ENCODE assay signal across 19 cellular contexts in the genomic region with DNA sequence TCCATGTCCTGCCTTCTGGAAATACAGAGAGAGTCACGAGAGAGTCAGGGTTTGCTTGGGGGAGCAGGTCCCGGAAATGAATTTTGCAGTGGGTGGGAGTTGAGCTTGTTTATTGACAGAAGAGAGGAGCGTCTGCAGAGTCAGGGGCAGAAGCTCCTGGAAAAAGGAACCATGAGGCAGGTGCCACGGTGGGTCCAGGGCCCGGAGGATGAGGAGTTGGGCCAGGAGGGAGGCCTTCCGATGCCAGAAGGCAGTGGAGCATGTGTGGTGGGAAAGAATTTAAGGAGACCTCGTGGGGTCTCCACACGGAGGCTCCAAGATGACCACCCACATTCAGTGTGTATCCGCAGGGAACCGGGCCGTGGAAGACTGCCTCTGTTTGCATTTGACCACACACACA.
A peak's percentile ranks its signal among the peaks of the same experiment; 100 is the strongest.
DNase-seq lines count a peak whose midpoint lies in the region; ATAC-seq and TF ChIP-seq lines count a peak whose summit lies in the region.
"Had no signal": no experiment of that assay in that cellular context is flagged by ENCODE, and none has a peak within 500 bp of the region (broad histone marks: within the 10 kb centered on the region; RNA-seq: fewer than 3 reads in every experiment).

No MANE protein-coding gene starts in this region.

- peak overlapping the region; percentile 9 for H3K4me3 Mint-ChIP-seq in nephron progenitor cell
- H3K4me3 Mint-ChIP-seq: CD4-positive, alpha-beta T cell had no signal

- no peaks in the 10 kb centered on the region for H3K36me3 ChIP-seq in spleen
- H3K36me3 ChIP-seq: BLaER1 had no signal

- no peak overlapping the region for H3K27ac Mint-ChIP-seq in nephron progenitor cell
- H3K27ac Mint-ChIP-seq: CD4-positive, alpha-beta T cell had no signal

- H3K9me3 Mint-ChIP-seq in nephron progenitor cell: peaks cover 11% of the 10 kb centered on the region
- H3K9me3 Mint-ChIP-seq: CD4-positive, alpha-beta T cell had no signal

- H3K27ac ChIP-seq in spleen: no peak overlapping the region
- H3K27ac ChIP-seq: BLaER1, GM23248 had no signal

- DNase-seq in activated CD8-positive, alpha-beta memory T cell treated with anti-CD3 and anti-CD28 coated beads, Interleukin-2, amount 50 U/mL, for 48 hours: peak; percentile 17
- no peak for DNase-seq in activated CD8-positive, alpha-beta memory T cell treated with anti-CD3 and anti-CD28 coated beads, Interleukin-2, amount 50 U/mL, for 4 hours
- DNase-seq in nephron progenitor cell (no peak), spleen (peak; percentile 24)
- no peak for DNase-seq in stimulated activated CD4-positive, alpha-beta T cell treated with anti-CD3 and anti-CD28 coated beads, Interleukin-4, amount 100 ng/mL, for 4 hours
- DNase-seq: GM23248, H7, Kasumi-1, NCI-H1436, NCI-H187 treated with DMSO at 0.1 percent for 48 hours, NCI-H446 treated with DMSO at 0.1 percent for 48 hours, NCI-H526, RPMI8226 had no signal

- no peaks in the 10 kb centered on the region for H3K36me3 Mint-ChIP-seq in nephron progenitor cell (ENCODE audit: low read depth)

- H3K27me3 ChIP-seq in spleen (replicated peaks in 1 of 7): peaks cover 0 to 37% (median 0%) of the 10 kb centered on the region in 7 donors
- H3K27me3 ChIP-seq: BLaER1 had no signal

- ATAC-seq in HG03045 (IDR thresholded peaks at IDR 0.05; ENCODE audit: unreplicated experiment): no peak
- no peak for ATAC-seq in HG03175 (IDR thresholded peaks at IDR 0.05; ENCODE audit: unreplicated experiment)
- ATAC-seq: GM12878, K562 had no signal

- no peaks in the 10 kb centered on the region for H3K9me3 ChIP-seq in spleen

- intact Hi-C loops in spleen (cut with DNase I; ENCODE audit: low total_unique reads): no loop called here

- peaks cover 8% of the 10 kb centered on the region for H3K27me3 Mint-ChIP-seq in nephron progenitor cell (ENCODE audit: low read depth, poor library complexity)

- TF ChIP-seq POLR2A in spleen (IDR thresholded peaks at IDR 0.05): no peak

- peaks cover 0 to 15% (median 5%) of the 10 kb centered on the region in 6 donors for H3K4me1 ChIP-seq in spleen

- no peak overlapping the region for H3K4me3 ChIP-seq in spleen
- H3K4me3 ChIP-seq: BLaER1, GM12878, GM23248, K562 had no signal

- WGBS in spleen, 5 donors: 78 to 85% (median 84%) methylated on average over 11 of the region's 11 CpGs

- TF ChIP-seq CTCF in nephron progenitor cell (IDR thresholded peaks at IDR 0.05): no peak
- TF ChIP-seq CTCF in spleen (IDR thresholded peaks at IDR 0.05 in 8 of 11, conservative IDR thresholded peaks at IDR 0.05 in 3 of 11): no peak

- H3K4me1 Mint-ChIP-seq in nephron progenitor cell: peaks cover 4% of the 10 kb centered on the region

Comparison
In these comparisons a context has a peak if more than half of its experiments do, and no peak if none do; other contexts are left out.
1. DNase-seq: peak in activated CD8-positive, alpha-beta memory T cell treated with anti-CD3 and anti-CD28 coated beads, Interleukin-2, amount 50 U/mL, for 48 hours (single experiment) and spleen (single experiment); none in activated CD8-positive, alpha-beta memory T cell treated with anti-CD3 and anti-CD28 coated beads, Interleukin-2, amount 50 U/mL, for 4 hours (single experiment), nephron progenitor cell (single experiment) and stimulated activated CD4-positive, alpha-beta T cell treated with anti-CD3 and anti-CD28 coated beads, Interleukin-4, amount 100 ng/mL, for 4 hours (0 of 2).